Comparison of ENCODE assay signal across 18 cellular contexts in genomic region chr19:370641-371330, GRCh38. TPM values are rescaled to one million over a fixed set of nuclear protein-coding genes. Genes with fewer than 3 reads are reported as not detected.
DNase-seq lines count a peak whose midpoint lies in the region; ATAC-seq and TF ChIP-seq lines count a peak whose summit lies in the region.
"Had no signal": no experiment of that assay in that cellular context is flagged by ENCODE, and none has a peak within 500 bp of the region (broad histone marks: within the 10 kb centered on the region; RNA-seq: fewer than 3 reads in every experiment).

No MANE protein-coding gene starts in this region.

- no peak for TF ChIP-seq CTCF in ovary (IDR thresholded peaks at IDR 0.05)

- TF ChIP-seq POLR2A in ovary (IDR thresholded peaks at IDR 0.05), result no peak

- no peak overlapping the region for H3K27ac Mint-ChIP-seq in T-helper 17 cell
- H3K27ac Mint-ChIP-seq in effector memory CD8-positive, alpha-beta T cell, result no peak overlapping the region

- DNase-seq in Right ventricle myocardium superior (peak; percentile 26), left ventricle myocardium superior (no peak), left lobe of liver (ENCODE audit: low spot score) (peak; percentile 29), ovary (peak in 3 of 5 donors; percentile 2 to 29 (median 9)), T-helper 1 cell (no peak), T-helper 17 cell (no peak)
- no peak for DNase-seq in effector memory CD8-positive, alpha-beta T cell
- DNase-seq: DND-41, GF-D8, GM23248, NCI-H1436, NCI-H2029 treated with DMSO at 0.1 percent for 48 hours, NCI-H774, PC-3 had no signal

- TF ChIP-seq EP300 in ovary (IDR thresholded peaks at IDR 0.05), result no peak

- no peaks in the 10 kb centered on the region for H3K4me1 Mint-ChIP-seq in T-helper 17 cell
- peaks cover 0 to 3% of the 10 kb centered on the region in 2 donors for H3K4me1 Mint-ChIP-seq in effector memory CD8-positive, alpha-beta T cell (ENCODE audit: low read depth in 2 of 2)

- ATAC-seq in Right ventricle myocardium superior (ENCODE audit: poor library complexity) (no peak), left ventricle myocardium superior (no peak), left lobe of liver (no peak), GM21515 (IDR thresholded peaks at IDR 0.05; ENCODE audit: unreplicated experiment) (no peak), T-helper 17 cell (no peak)
- ATAC-seq in effector memory CD8-positive, alpha-beta T cell (replicated peaks), result no peak
- ATAC-seq: PC-3 had no signal

- no peaks in the 10 kb centered on the region for H3K36me3 Mint-ChIP-seq in T-helper 17 cell (ENCODE audit: low read depth)
- H3K36me3 Mint-ChIP-seq in effector memory CD8-positive, alpha-beta T cell (ENCODE audit: insufficient read depth), result no peaks in the 10 kb centered on the region

- whole genome bisulfite sequencing in ovary, 3 donors, result 56 to 66% (median 60%) methylated on average over 43 of the region's 43 CpGs

- H3K4me3 Mint-ChIP-seq in T-helper 17 cell, result no peak overlapping the region
- H3K4me3 Mint-ChIP-seq in effector memory CD8-positive, alpha-beta T cell, result no peak overlapping the region

- no peak overlapping the region for H3K4me3 ChIP-seq in ovary
- H3K4me3 ChIP-seq: BLaER1 treated with 17β-estradiol and CSF1 and Interleukin-3, amounts not matched to agents 10 nM and 100 nM; GM23248 had no signal

- peaks cover 55% of the 10 kb centered on the region for H3K27me3 Mint-ChIP-seq in T-helper 17 cell
- peaks cover 61 to 95% of the 10 kb centered on the region in 2 donors for H3K27me3 Mint-ChIP-seq in effector memory CD8-positive, alpha-beta T cell

- H3K9me3 ChIP-seq in ovary (no peaks in the 10 kb centered on the region), T-helper 17 cell (ENCODE audit: control insufficient read depth, low read length, poor library complexity, severe bottlenecking) (no peaks in the 10 kb centered on the region)

- intact Hi-C loops in Right ventricle myocardium superior (cut with DNase I) (no loop called here), left ventricle myocardium superior (cut with micrococcal nuclease) (no loop called here), ovary (cut with DNase I) (loop anchor here in 1 of 4 donors (10.0 kb wide), 1 partner anchor 56 kb away; no protein-coding TSS in a partner anchor)

- H3K9me3 Mint-ChIP-seq in effector memory CD8-positive, alpha-beta T cell, result no peaks in the 10 kb centered on the region

- peaks cover 2% of the 10 kb centered on the region for H3K4me1 ChIP-seq in ovary (ENCODE audit: insufficient read depth)
- H3K4me1 ChIP-seq: BLaER1 treated with 17β-estradiol and CSF1 and Interleukin-3, amounts not matched to agents 10 nM and 100 nM had no signal

- no peaks in the 10 kb centered on the region for H3K36me3 ChIP-seq in ovary
- H3K36me3 ChIP-seq: BLaER1 treated with 17β-estradiol and CSF1 and Interleukin-3, amounts not matched to agents 10 nM and 100 nM had no signal

- no peak overlapping the region for H3K27ac ChIP-seq in ovary
- H3K27ac ChIP-seq: BLaER1 treated with 17β-estradiol and CSF1 and Interleukin-3, amounts not matched to agents 10 nM and 100 nM; GM23248; RWPE1 had no signal

- no peaks in the 10 kb centered on the region for H3K27me3 ChIP-seq in ovary
- H3K27me3 ChIP-seq: BLaER1 treated with 17β-estradiol and CSF1 and Interleukin-3, amounts not matched to agents 10 nM and 100 nM had no signal

RNA-seq across cellular contexts. Expression of gene MIER2, which starts 26.2 kb away (rescaled TPM):
- total RNA-seq in Right ventricle myocardium superior, result 18.3 TPM
- total RNA-seq in left ventricle myocardium superior, result 20.0 TPM
- 4.6 TPM for total RNA-seq in left lobe of liver
- total RNA-seq in ovary, result 10 to 100 TPM in 6 of 7 donors, 1 to 10 TPM in 1; 9.8 to 29.6 (median 22.8) TPM
- 10 to 100 TPM; 13.3 to 15.0 TPM for polyA plus RNA-seq in ovary
- total RNA-seq in T-helper 17 cell, result 10 to 100 TPM; 13.1 to 13.8 TPM
- total RNA-seq: PC-3 had no signal

RNA-seq across cellular contexts. Expression of gene C2CD4C, which starts 38.2 kb away (rescaled TPM):
- total RNA-seq in Right ventricle myocardium superior (1.7 TPM), left ventricle myocardium superior (1.3 TPM), left lobe of liver (0.33 TPM), ovary (1 to 10 TPM in 2 of 7 donors, under 1 TPM in 3, not detected in 2; 0.24 to 2.3 (median 0.55) TPM), T-helper 17 cell (not detected)
- polyA plus RNA-seq in ovary, result under 1 TPM in 1 of 2 donors, not detected in 1; 0.12 TPM
- total RNA-seq: M059J had no signal

Comparison
In these comparisons a context has a peak if more than half of its experiments do, and no peak if none do; other contexts are left out.
1. DNase-seq: peak in Right ventricle myocardium superior (single experiment), left lobe of liver (single experiment) and ovary (3 of 5); none in left ventricle myocardium superior (single experiment), T-helper 1 cell (0 of 5), T-helper 17 cell (0 of 3) and effector memory CD8-positive, alpha-beta T cell (0 of 3).